In genomic region chr21:37560385-37560784, GRCh38 we compare ENCODE assay signal across 20 cellular contexts.
"Had no signal": no experiment of that assay in that cellular context is flagged by ENCODE, and none has a peak within 500 bp of the region (broad histone marks: within the 10 kb centered on the region; RNA-seq: fewer than 3 reads in every experiment).

No MANE protein-coding gene starts in this region.

- ATAC-seq: activated CD8-positive, alpha-beta T cell treated with anti-CD3 and anti-CD28 coated beads, Interleukin-2, amount 10 ng/mL, durations not matched to agents 7 days and 5 days; body of pancreas had no signal

- H3K4me3 ChIP-seq: ascending aorta, body of pancreas, Peyer's patch had no signal

- H3K9me3 ChIP-seq: ascending aorta, body of pancreas, Peyer's patch had no signal

- H3K36me3 ChIP-seq: ascending aorta, Peyer's patch had no signal

- DNase-seq: activated CD4-positive, alpha-beta T cell treated with anti-CD3 and anti-CD28 coated beads for 48 hours; activated CD4-positive, alpha-beta T cell treated with anti-CD3 and anti-CD28 coated beads, Interleukin-2, amount 50 U/mL, for 4 hours; activated CD4-positive, CD25-positive, alpha-beta regulatory T cell treated with anti-CD3 and anti-CD28 coated beads, Interleukin-2, amount 50 U/mL, for 72 hours; activated CD8-positive, alpha-beta memory T cell treated with anti-CD3 and anti-CD28 coated beads, Interleukin-2, amount 50 U/mL, for 48 hours; activated CD8-positive, alpha-beta T cell treated with anti-CD3 and anti-CD28 coated beads, Interleukin-2, amount 10 ng/mL, durations not matched to agents 7 days and 5 days; activated effector memory CD4-positive, alpha-beta T cell treated with Interleukin-2 at 50 U/mL for 16 hours; activated naive CD4-positive, alpha-beta T cell; activated T-cell treated with anti-CD3 and anti-CD28 coated beads, Interleukin-2, amount 50 U/mL, for 1 hour; body of pancreas; KG1; NCI-H1048; NCI-H146; NCI-H187 treated with DMSO at 0.1 percent for 48 hours; NCI-H2081 treated with DMSO at 0.1 percent for 48 hours; NCI-H446; NCI-H524; Peyer's patch; SHP77 treated with DMSO at 0.1 percent for 48 hours had no signal

- H3K27ac ChIP-seq: ascending aorta, body of pancreas, Peyer's patch, RWPE1 had no signal

- H3K27me3 ChIP-seq: ascending aorta, body of pancreas, Peyer's patch had no signal
